8 cellular contexts compared by ENCODE assay signal in the genomic region with DNA sequence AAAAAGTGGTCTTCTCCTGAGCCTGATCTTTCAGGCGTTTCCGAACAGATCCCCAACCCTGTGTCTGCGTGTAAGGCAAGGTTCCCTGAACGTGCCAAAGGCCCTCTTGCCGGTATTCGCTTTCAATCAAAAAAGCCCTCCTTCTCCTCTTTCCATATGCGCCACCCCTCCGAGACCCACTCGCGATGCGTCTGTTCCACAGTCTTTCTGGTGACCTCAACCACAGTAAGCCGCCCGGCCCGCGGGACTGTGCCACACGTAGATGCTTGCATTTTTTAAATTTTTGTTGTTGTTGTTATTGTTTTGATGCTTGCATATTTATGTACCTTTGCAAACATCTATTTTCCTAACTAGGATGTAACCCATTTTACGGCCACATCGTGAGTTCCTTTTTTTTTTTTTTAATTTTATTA. TPM values are rescaled to one million over a fixed set of nuclear protein-coding genes. Genes with fewer than 3 reads are reported as not detected.
DNase-seq lines count a peak whose midpoint lies in the region; ATAC-seq and TF ChIP-seq lines count a peak whose summit lies in the region.

No MANE protein-coding gene starts in this region.

- H3K36me3 ChIP-seq in GM23338 (ENCODE audit: insufficient read depth) (no peaks in the 10 kb centered on the region), WERI-Rb-1 (peaks cover 25% of the 10 kb centered on the region), cardiac muscle cell (no peaks in the 10 kb centered on the region), skeletal muscle satellite cell (ENCODE audit: insufficient read depth, low read length) (no peaks in the 10 kb centered on the region)

- peak overlapping the region; percentile 98 for H3K9ac ChIP-seq in skeletal muscle satellite cell (ENCODE audit: low read depth, low read length)

- H3K27me3 Mint-ChIP-seq in GM23338 (ENCODE audit: insufficient read depth, low read depth, poor library complexity): peaks cover 17% of the 10 kb centered on the region

- peak overlapping the region; percentile 100 for H3K27ac Mint-ChIP-seq in GM23338

- H3K9me3 Mint-ChIP-seq in GM23338: no peaks in the 10 kb centered on the region

- H3K27ac ChIP-seq in GM23338 (ENCODE audit: low read depth) (peak overlapping the region; percentile 94; the same call in 1 of the 2 replicates), WERI-Rb-1 (peak overlapping the region; percentile 100), cardiac muscle cell (peak overlapping the region; percentile 99)

- peaks cover 7% of the 10 kb centered on the region for H3K4me1 ChIP-seq in GM23338 (ENCODE audit: insufficient read depth)
- H3K4me1 ChIP-seq in cardiac muscle cell (ENCODE audit: low read depth): peaks cover 14% of the 10 kb centered on the region
- H3K4me1 ChIP-seq in skeletal muscle satellite cell (ENCODE audit: control insufficient read depth, insufficient read depth, low read length): peaks cover 14% of the 10 kb centered on the region

- H3K4me1 Mint-ChIP-seq in GM23338: peaks cover 14% of the 10 kb centered on the region; the same call in 2 of the 3 replicates

- H3K36me3 Mint-ChIP-seq in GM23338 (ENCODE audit: low read depth): peaks cover 2% of the 10 kb centered on the region; the same call in 2 of the 3 replicates

- H3K9me3 ChIP-seq in WERI-Rb-1 (ENCODE audit: severe bottlenecking) (no peaks in the 10 kb centered on the region), cardiac muscle cell (ENCODE audit: low read depth) (no peaks in the 10 kb centered on the region), skeletal muscle satellite cell (replicated peaks; ENCODE audit: low read length) (no peaks in the 10 kb centered on the region)

- ATAC-seq in GM23338 (no peak), HG03342 (IDR thresholded peaks at IDR 0.05; ENCODE audit: unreplicated experiment) (no peak)

- H3K4me3 Mint-ChIP-seq in GM23338: peak overlapping the region; percentile 95

- H3K4me3 ChIP-seq in GM23338 (peak overlapping the region; percentile 88), WERI-Rb-1 (ENCODE audit: low read depth, low read length) (peak overlapping the region; percentile 90), cardiac muscle cell (peak overlapping the region; percentile 90), skeletal muscle satellite cell (ENCODE audit: low read length) (peak overlapping the region; percentile 87)

- peaks cover 4% of the 10 kb centered on the region; the same call in 1 of the 2 replicates for H4K20me1 ChIP-seq in GM23338 (replicated peaks; ENCODE audit: insufficient read depth)

- peak overlapping the region; percentile 89; the same call in 1 of the 2 replicates for H2AFZ ChIP-seq in GM23338

- no peaks in the 10 kb centered on the region for H3K9me2 ChIP-seq in GM23338 (ENCODE audit: insufficient read depth)

- no peaks in the 10 kb centered on the region for H3F3A ChIP-seq in GM23338 (replicated peaks; ENCODE audit: low read depth)

- H3K27me3 ChIP-seq in GM23338 (ENCODE audit: insufficient read depth): no peaks in the 10 kb centered on the region
- H3K27me3 ChIP-seq in WERI-Rb-1 (ENCODE audit: insufficient read depth, low read depth, severe bottlenecking): no peaks in the 10 kb centered on the region
- no peaks in the 10 kb centered on the region for H3K27me3 ChIP-seq in cardiac muscle cell
- H3K27me3 ChIP-seq in skeletal muscle satellite cell (ENCODE audit: control insufficient read depth, insufficient read depth, low read length): no peaks in the 10 kb centered on the region

- peak overlapping the region; percentile 81 for H3K4me2 ChIP-seq in GM23338
- H3K4me2 ChIP-seq in skeletal muscle satellite cell (ENCODE audit: low read length): peak overlapping the region; percentile 99

- DNase-seq in GM23338 (ENCODE audit: low spot score): no peak
- no peak for DNase-seq in WERI-Rb-1
- DNase-seq in cardiac muscle cell (ENCODE audit: low read depth in 1 of 2, low spot score in 1 of 2): no peak
- DNase-seq in NK-92 (lab: John Stamatoyannopoulos, UW; ENCODE audit: unreplicated experiment): no peak
- no peak for DNase-seq in putamen (ENCODE audit: low spot score)
- DNase-seq in pons (ENCODE audit: low spot score): no peak

- H3K79me2 ChIP-seq in GM23338 (replicated peaks; ENCODE audit: insufficient read depth): peaks cover 26% of the 10 kb centered on the region

- TF ChIP-seq CTCF in GM23338 (conservative IDR thresholded peaks at IDR 0.05; ENCODE audit: low read depth in 2 of 2): no peak
- no peak for TF ChIP-seq CTCF in WERI-Rb-1 (IDR thresholded peaks at IDR 0.05; ENCODE audit: low read depth, low read length)
- TF ChIP-seq CTCF in cardiac muscle cell (IDR thresholded peaks at IDR 0.05; ENCODE audit: low read depth, low read length): no peak

TF ChIP-seq in GM23338, 12 proteins besides CTCF, POLR2A, EP300 and RAD21 (continues in another document):
- TF ChIP-seq, protein P1, sequence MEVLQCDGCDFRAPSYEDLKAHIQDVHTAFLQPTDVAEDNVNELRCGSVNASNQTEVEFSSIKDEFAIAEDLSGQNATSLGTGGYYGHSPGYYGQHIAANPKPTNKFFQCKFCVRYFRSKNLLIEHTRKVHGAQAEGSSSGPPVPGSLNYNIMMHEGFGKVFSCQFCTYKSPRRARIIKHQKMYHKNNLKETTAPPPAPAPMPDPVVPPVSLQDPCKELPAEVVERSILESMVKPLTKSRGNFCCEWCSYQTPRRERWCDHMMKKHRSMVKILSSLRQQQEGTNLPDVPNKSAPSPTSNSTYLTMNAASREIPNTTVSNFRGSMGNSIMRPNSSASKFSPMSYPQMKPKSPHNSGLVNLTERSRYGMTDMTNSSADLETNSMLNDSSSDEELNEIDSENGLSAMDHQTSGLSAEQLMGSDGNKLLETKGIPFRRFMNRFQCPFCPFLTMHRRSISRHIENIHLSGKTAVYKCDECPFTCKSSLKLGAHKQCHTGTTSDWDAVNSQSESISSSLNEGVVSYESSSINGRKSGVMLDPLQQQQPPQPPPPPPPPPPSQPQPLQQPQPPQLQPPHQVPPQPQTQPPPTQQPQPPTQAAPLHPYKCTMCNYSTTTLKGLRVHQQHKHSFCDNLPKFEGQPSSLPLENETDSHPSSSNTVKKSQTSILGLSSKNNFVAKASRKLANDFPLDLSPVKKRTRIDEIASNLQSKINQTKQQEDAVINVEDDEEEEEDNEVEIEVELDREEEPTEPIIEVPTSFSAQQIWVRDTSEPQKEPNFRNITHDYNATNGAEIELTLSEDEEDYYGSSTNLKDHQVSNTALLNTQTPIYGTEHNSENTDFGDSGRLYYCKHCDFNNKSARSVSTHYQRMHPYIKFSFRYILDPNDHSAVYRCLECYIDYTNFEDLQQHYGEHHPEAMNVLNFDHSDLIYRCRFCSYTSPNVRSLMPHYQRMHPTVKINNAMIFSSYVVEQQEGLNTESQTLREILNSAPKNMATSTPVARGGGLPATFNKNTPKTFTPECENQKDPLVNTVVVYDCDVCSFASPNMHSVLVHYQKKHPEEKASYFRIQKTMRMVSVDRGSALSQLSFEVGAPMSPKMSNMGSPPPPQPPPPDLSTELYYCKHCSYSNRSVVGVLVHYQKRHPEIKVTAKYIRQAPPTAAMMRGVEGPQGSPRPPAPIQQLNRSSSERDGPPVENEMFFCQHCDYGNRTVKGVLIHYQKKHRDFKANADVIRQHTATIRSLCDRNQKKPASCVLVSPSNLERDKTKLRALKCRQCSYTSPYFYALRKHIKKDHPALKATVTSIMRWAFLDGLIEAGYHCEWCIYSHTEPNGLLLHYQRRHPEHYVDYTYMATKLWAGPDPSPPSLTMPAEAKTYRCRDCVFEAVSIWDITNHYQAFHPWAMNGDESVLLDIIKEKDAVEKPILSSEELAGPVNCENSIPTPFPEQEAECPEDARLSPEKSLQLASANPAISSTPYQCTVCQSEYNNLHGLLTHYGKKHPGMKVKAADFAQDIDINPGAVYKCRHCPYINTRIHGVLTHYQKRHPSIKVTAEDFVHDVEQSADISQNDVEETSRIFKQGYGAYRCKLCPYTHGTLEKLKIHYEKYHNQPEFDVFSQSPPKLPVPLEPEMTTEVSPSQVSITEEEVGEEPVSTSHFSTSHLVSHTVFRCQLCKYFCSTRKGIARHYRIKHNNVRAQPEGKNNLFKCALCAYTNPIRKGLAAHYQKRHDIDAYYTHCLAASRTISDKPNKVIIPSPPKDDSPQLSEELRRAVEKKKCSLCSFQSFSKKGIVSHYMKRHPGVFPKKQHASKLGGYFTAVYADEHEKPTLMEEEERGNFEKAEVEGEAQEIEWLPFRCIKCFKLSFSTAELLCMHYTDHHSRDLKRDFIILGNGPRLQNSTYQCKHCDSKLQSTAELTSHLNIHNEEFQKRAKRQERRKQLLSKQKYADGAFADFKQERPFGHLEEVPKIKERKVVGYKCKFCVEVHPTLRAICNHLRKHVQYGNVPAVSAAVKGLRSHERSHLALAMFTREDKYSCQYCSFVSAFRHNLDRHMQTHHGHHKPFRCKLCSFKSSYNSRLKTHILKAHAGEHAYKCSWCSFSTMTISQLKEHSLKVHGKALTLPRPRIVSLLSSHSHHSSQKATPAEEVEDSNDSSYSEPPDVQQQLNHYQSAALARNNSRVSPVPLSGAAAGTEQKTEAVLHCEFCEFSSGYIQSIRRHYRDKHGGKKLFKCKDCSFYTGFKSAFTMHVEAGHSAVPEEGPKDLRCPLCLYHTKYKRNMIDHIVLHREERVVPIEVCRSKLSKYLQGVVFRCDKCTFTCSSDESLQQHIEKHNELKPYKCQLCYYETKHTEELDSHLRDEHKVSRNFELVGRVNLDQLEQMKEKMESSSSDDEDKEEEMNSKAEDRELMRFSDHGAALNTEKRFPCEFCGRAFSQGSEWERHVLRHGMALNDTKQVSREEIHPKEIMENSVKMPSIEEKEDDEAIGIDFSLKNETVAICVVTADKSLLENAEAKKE (CRISPR knock-in tag; IDR thresholded peaks at IDR 0.05): no peak
- TF ChIP-seq NANOG (IDR thresholded peaks at IDR 0.05; ENCODE audit: borderline replicate concordance) (no peak), EZH2phosphoT487 (IDR thresholded peaks at IDR 0.05; ENCODE audit: unreplicated experiment) (no peak), POLR2AphosphoS5 (IDR thresholded peaks at IDR 0.05; ENCODE audit: low read depth) (no peak), EZH2 (IDR thresholded peaks at IDR 0.05; ENCODE audit: low read depth, unreplicated experiment) (no peak)

RNA-seq across cellular contexts. Expression of a gene that starts 0.6 kb away (rescaled TPM):
- 47.9 and 58.8 TPM in 2 replicates for total RNA-seq in GM23338 (2014; rRNA removed; shearing (Covaris generic))
- 31.5 and 39.5 TPM in 2 replicates for polyA plus RNA-seq in GM23338 (2016; fragmentation: Nextera tagmentation; extraction: Ambion mirVana)
- 59.5 and 63.5 TPM in 2 replicates for total RNA-seq in cardiac muscle cell
- 80.4 and 114 TPM in 2 replicates for polyA plus RNA-seq in cardiac muscle cell
- 27.1 and 29.9 TPM in 2 replicates for total RNA-seq in skeletal muscle satellite cell (2012; rRNA removed)

RNA-seq across cellular contexts. Expression of a gene that starts 30.1 kb away (rescaled TPM):
- total RNA-seq in GM23338 (2014; rRNA removed; shearing (Covaris generic)): 3.2 and 7.4 TPM in 2 replicates
- polyA plus RNA-seq in GM23338 (2016; fragmentation: Nextera tagmentation; extraction: Ambion mirVana): 0.63 and 1.3 TPM in 2 replicates
- 19.4 and 24.3 TPM in 2 replicates for total RNA-seq in cardiac muscle cell
- polyA plus RNA-seq in cardiac muscle cell: 14.3 and 18.7 TPM in 2 replicates
- total RNA-seq in skeletal muscle satellite cell (2012; rRNA removed): 116 and 135 TPM in 2 replicates

RNA-seq across cellular contexts. Expression of a gene that starts 46.2 kb away (rescaled TPM):
- 3.7 and 4.0 TPM in 2 replicates for total RNA-seq in GM23338 (2014; rRNA removed; shearing (Covaris generic))
- 1.1 and 2.2 TPM in 2 replicates for polyA plus RNA-seq in GM23338 (2016; fragmentation: Nextera tagmentation; extraction: Ambion mirVana)
- 6.4 and 6.8 TPM in 2 replicates for total RNA-seq in cardiac muscle cell
- 2.2 and 5.0 TPM in 2 replicates for polyA plus RNA-seq in cardiac muscle cell
- total RNA-seq in skeletal muscle satellite cell (2012; rRNA removed): 1.3 and 1.5 TPM in 2 replicates
